Comparison of ENCODE assay signal across 19 cellular contexts in the genomic region with DNA sequence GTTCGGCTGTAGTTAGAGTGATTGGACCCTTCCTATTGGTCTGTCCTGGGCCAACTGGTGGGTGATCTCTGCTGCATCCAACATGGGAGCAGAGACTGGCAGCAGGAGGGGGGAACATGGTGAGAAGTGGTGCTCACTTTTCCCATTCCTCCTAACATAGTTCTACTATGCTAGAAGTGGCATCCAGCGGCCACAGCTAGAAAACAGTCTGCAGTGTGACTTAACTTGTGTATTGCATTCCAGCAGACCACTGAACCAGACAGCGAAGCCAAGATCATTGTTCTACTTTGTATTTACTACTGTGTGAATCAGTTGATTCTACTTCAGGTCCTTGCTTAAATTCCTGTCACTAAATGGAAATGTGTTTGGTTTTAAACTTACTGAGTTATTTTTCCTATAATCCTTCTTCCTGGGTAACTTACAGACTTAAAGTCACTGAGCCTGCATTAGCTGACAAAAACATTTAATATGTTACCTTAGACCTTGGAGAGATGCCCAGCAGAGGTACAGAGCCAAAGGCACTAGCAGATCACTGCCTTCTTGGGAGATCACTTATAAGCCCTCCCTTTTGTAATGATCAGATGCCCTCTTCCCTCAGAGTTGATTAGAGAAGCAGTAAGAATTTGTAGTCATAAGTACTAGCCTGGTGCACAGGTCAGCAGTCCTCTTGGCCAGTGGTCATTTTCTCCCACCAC. TPM values are rescaled to one million over a fixed set of nuclear protein-coding genes. Genes with fewer than 3 reads are reported as not detected.
A peak's percentile ranks its signal among the peaks of the same experiment; 100 is the strongest.
DNase-seq lines count a peak whose midpoint lies in the region; ATAC-seq and TF ChIP-seq lines count a peak whose summit lies in the region.
"Had no signal": no experiment of that assay in that cellular context is flagged by ENCODE, and none has a peak within 500 bp of the region (broad histone marks: within the 10 kb centered on the region; RNA-seq: fewer than 3 reads in every experiment).

No MANE protein-coding gene starts in this region.

- H3K36me3 Mint-ChIP-seq in brain: peaks cover 46% of the 10 kb centered on the region

- intact Hi-C loops in heart left ventricle (cut with DNase I) (no loop called here), left cardiac atrium (cut with DNase I) (no loop called here)

- H3K4me1 ChIP-seq in heart left ventricle (peaks cover 0 to 43% (median 2%) of the 10 kb centered on the region in 12 donors), skeletal muscle tissue (ENCODE audit: control insufficient read depth in 3 of 3, insufficient read depth in 3 of 3, low read length in 3 of 3) (peaks cover 45 to 55% (median 47%) of the 10 kb centered on the region in 3 donors)
- H3K4me1 ChIP-seq: Peyer's patch had no signal

- H3K4me3 ChIP-seq in heart left ventricle (no peak overlapping the region), skeletal muscle tissue (ENCODE audit: low read length in 3 of 3) (no peak overlapping the region)
- H3K4me3 ChIP-seq: ascending aorta, hepatocyte, Peyer's patch, SK-N-MC had no signal

- H3K9ac ChIP-seq in skeletal muscle tissue (ENCODE audit: low read depth in 1 of 3, low read length in 3 of 3): peak overlapping the region in 1 of 3 donors; percentile 5

- H3K9me3 ChIP-seq in heart left ventricle (no peaks in the 10 kb centered on the region), skeletal muscle tissue (ENCODE audit: control insufficient read depth in 3 of 3, low read length in 3 of 3) (no peaks in the 10 kb centered on the region)
- H3K9me3 ChIP-seq: ascending aorta, Peyer's patch had no signal

- peak overlapping the region in 9 of 12 donors; percentile 15 to 91 (median 25) for H3K27ac ChIP-seq in heart left ventricle
- peak overlapping the region; percentile 17 for H3K27ac ChIP-seq in skeletal muscle tissue (ENCODE audit: low read depth, low read length)
- H3K27ac ChIP-seq: ascending aorta, hepatocyte, Peyer's patch, SK-N-MC had no signal

- peak overlapping the region in 3 of 5 experiments; percentile 61 to 80 (median 71) for H3K27ac Mint-ChIP-seq in brain
- H3K27ac Mint-ChIP-seq: activated CD8-positive, alpha-beta T cell treated with anti-CD3 and anti-CD28 coated beads, Interleukin-2, amount 10 ng/mL, durations not matched to agents 7 days and 5 days; activated naive CD4-positive, alpha-beta T cell treated with anti-CD3 and anti-CD28 coated beads, Interleukin-2, amount 10 ng/mL, durations not matched to agents 7 days and 5 days; activated T-cell treated with anti-CD3 and anti-CD28 coated beads, Interleukin-2, amount 50 U/mL, for 24 hours; mesothelial cell of epicardium had no signal

- no peak for TF ChIP-seq POLR2A in heart left ventricle (IDR thresholded peaks at IDR 0.05)

- H3K9me3 Mint-ChIP-seq in brain: no peaks in the 10 kb centered on the region
- H3K9me3 Mint-ChIP-seq: activated naive CD4-positive, alpha-beta T cell treated with anti-CD3 and anti-CD28 coated beads, Interleukin-2, amount 10 ng/mL, durations not matched to agents 7 days and 5 days; activated T-cell treated with anti-CD3 and anti-CD28 coated beads, Interleukin-2, amount 50 U/mL, for 24 hours; mesothelial cell of epicardium had no signal

- H3K36me3 ChIP-seq in heart left ventricle (peaks cover 0 to 84% (median 70%) of the 10 kb centered on the region in 9 donors), skeletal muscle tissue (ENCODE audit: control insufficient read depth in 3 of 3, insufficient read depth in 3 of 3, low read length in 3 of 3) (peaks cover 51 to 55% (median 53%) of the 10 kb centered on the region in 3 donors)

- WGBS in heart left ventricle, 4 donors: 85 to 93% (median 91%) methylated on average over 3 of the region's 3 CpGs

- peaks cover 9% of the 10 kb centered on the region for H3K4me1 Mint-ChIP-seq in brain
- H3K4me1 Mint-ChIP-seq: activated naive CD4-positive, alpha-beta T cell treated with anti-CD3 and anti-CD28 coated beads, Interleukin-2, amount 10 ng/mL, durations not matched to agents 7 days and 5 days; mesothelial cell of epicardium had no signal

- no peak for TF ChIP-seq CTCF in heart left ventricle (IDR thresholded peaks at IDR 0.05)
- no peak for TF ChIP-seq CTCF in brain (conservative IDR thresholded peaks at IDR 0.05)

- H3K27me3 ChIP-seq in heart left ventricle (no peaks in the 10 kb centered on the region), skeletal muscle tissue (ENCODE audit: control insufficient read depth in 3 of 3, insufficient read depth in 3 of 3, low read length in 3 of 3) (no peaks in the 10 kb centered on the region)
- H3K27me3 ChIP-seq: ascending aorta, hepatocyte, Peyer's patch had no signal

- no peaks in the 10 kb centered on the region for H3K27me3 Mint-ChIP-seq in brain
- H3K27me3 Mint-ChIP-seq: activated naive CD4-positive, alpha-beta T cell treated with anti-CD3 and anti-CD28 coated beads, Interleukin-2, amount 10 ng/mL, durations not matched to agents 7 days and 5 days; activated T-cell treated with anti-CD3 and anti-CD28 coated beads, Interleukin-2, amount 50 U/mL, for 24 hours had no signal

- H3K4me3 Mint-ChIP-seq in brain: no peak overlapping the region
- H3K4me3 Mint-ChIP-seq: activated CD8-positive, alpha-beta T cell treated with anti-CD3 and anti-CD28 coated beads, Interleukin-2, amount 10 ng/mL, durations not matched to agents 7 days and 5 days; activated naive CD4-positive, alpha-beta T cell treated with anti-CD3 and anti-CD28 coated beads, Interleukin-2, amount 10 ng/mL, durations not matched to agents 7 days and 5 days; activated T-cell treated with anti-CD3 and anti-CD28 coated beads, Interleukin-2, amount 50 U/mL, for 24 hours; mesothelial cell of epicardium had no signal

- ATAC-seq in heart left ventricle: no peak
- ATAC-seq in left cardiac atrium: no peak
- ATAC-seq in left lobe of liver: peak; percentile 52
- ATAC-seq: activated CD8-positive, alpha-beta T cell treated with anti-CD3 and anti-CD28 coated beads, Interleukin-2, amount 10 ng/mL, durations not matched to agents 7 days and 5 days had no signal

- DNase-seq in heart left ventricle (no peak), left cardiac atrium (no peak), left lobe of liver (ENCODE audit: low spot score) (no peak), NCI-H82 treated with DMSO at 0.1 percent for 48 hours (lab: John Stamatoyannopoulos, UW; ENCODE audit: unreplicated experiment) (no peak), T-helper 2 cell (no peak)
- no peak for DNase-seq in stimulated activated naive CD4-positive, alpha-beta T cell treated with Interleukin-2 at 50 U/mL for 16 hours (lab: John Stamatoyannopoulos, UW)
- DNase-seq: activated CD8-positive, alpha-beta T cell treated with anti-CD3 and anti-CD28 coated beads, Interleukin-2, amount 10 ng/mL, durations not matched to agents 7 days and 5 days; activated naive CD4-positive, alpha-beta T cell treated with anti-CD3 and anti-CD28 coated beads, Interleukin-2, amount 10 ng/mL, durations not matched to agents 7 days and 5 days; activated T-cell treated with anti-CD3 and anti-CD28 coated beads, Interleukin-2, amount 50 U/mL, for 24 hours; Karpas-422; NCI-H2081; NCI-H446; Peyer's patch had no signal

RNA-seq across cellular contexts. Expression of gene FABP3, which starts 8.2 kb away (rescaled TPM):
- total RNA-seq in heart left ventricle (1,000 to 10,000 TPM; 2,591 to 6,997 (median 5,230) TPM), left cardiac atrium (1,000 to 10,000 TPM; 2,432 to 3,075 TPM), left lobe of liver (3.0 TPM), skeletal muscle tissue (201 TPM)
- polyA plus RNA-seq in heart left ventricle (over 10,000 TPM in 1 of 2 donors, 1,000 to 10,000 TPM in 1; 4,008 to 10,560 TPM), brain (ENCODE audit: insufficient read depth, low read depth, low replicate concordance) (42.1 TPM)
- total RNA-seq: activated CD8-positive, alpha-beta T cell treated with anti-CD3 and anti-CD28 coated beads, Interleukin-2, amount 10 ng/mL, durations not matched to agents 7 days and 5 days had no signal

RNA-seq across cellular contexts. Expression of gene SERINC2, which starts 48.3 kb away (rescaled TPM):
- total RNA-seq in heart left ventricle (1 to 10 TPM in 8 of 9 donors, under 1 TPM in 1; 0.94 to 8.5 (median 2.2) TPM), left cardiac atrium (1 to 10 TPM; 2.4 to 2.9 TPM), left lobe of liver (69.1 TPM), skeletal muscle tissue (2.1 TPM)
- polyA plus RNA-seq in heart left ventricle (1 to 10 TPM; 2.7 to 5.4 TPM), brain (ENCODE audit: insufficient read depth, low read depth, low replicate concordance) (64.8 TPM)

Comparison
In these comparisons a context has a peak if more than half of its experiments do, and no peak if none do; other contexts are left out.
1. RNA of gene FABP3, which starts 8.2 kb away (total RNA-seq): 2,591 to 6,997 TPM in heart left ventricle, 2,432 to 3,075 TPM in left cardiac atrium and 201 TPM in skeletal muscle tissue (single experiment); 3.0 TPM in left lobe of liver (single experiment); every median in the first group is over 10 times any median in the second.